8 cellular contexts compared by ENCODE assay signal in genomic region chr3:197456271-197457091, GRCh38.
DNase-seq lines count a peak whose midpoint lies in the region; ATAC-seq and TF ChIP-seq lines count a peak whose summit lies in the region.

No MANE protein-coding gene starts in this region.

- peak; percentile 54 for ATAC-seq in GM21381 (IDR thresholded peaks at IDR 0.05; ENCODE audit: unreplicated experiment)
- ATAC-seq in right cardiac atrium, result peak; percentile 97

- no peak for TF ChIP-seq CTCF in OCI-LY7 (conservative IDR thresholded peaks at IDR 0.05; ENCODE audit: low read length)

- H3K4me1 ChIP-seq in OCI-LY7 (ENCODE audit: insufficient read depth, low read length, poor library complexity, severe bottlenecking) (peaks cover 4% of the 10 kb centered on the region), right cardiac atrium (ENCODE audit: control insufficient read depth, insufficient read depth, low read length) (no peaks in the 10 kb centered on the region)

- H3K4me3 ChIP-seq in OCI-LY7 (ENCODE audit: low read depth, low read length, poor library complexity, severe bottlenecking) (no peak overlapping the region), right cardiac atrium (ENCODE audit: low read length) (peak overlapping the region; percentile 78)

- peak; percentile 89 for DNase-seq in ACHN
- no peak for DNase-seq in OCI-LY7 (ENCODE audit: low spot score)
- peak; percentile 86 for DNase-seq in amniotic epithelial cell (ENCODE audit: low read depth)
- peak; percentile 92 to 95 (median 95) for DNase-seq in right cardiac atrium
- peak; percentile 92 for DNase-seq in retina
- no peak for DNase-seq in amygdala (lab: John Stamatoyannopoulos, UW)
- DNase-seq in NOMO-1 treated with dmso at 0.1 percent for 144 hours (lab: John Stamatoyannopoulos, UW; ENCODE audit: unreplicated experiment), result no peak

- in situ Hi-C loops in ACHN (cut with HindIII; ENCODE audit: low pct_ligation_motif_present, low pct_unique_long_range_greater_than_20kb, low sequenced_read_pairs), result loop anchor here (25.0 kb wide), 1 partner anchor 169 kb away; the partner anchor contains the start of gene DLG1

- H3K27me3 ChIP-seq in right cardiac atrium (ENCODE audit: control insufficient read depth, insufficient read depth), result no peaks in the 10 kb centered on the region

- H3K9me2 ChIP-seq in OCI-LY7 (ENCODE audit: insufficient read depth, low read length), result no peaks in the 10 kb centered on the region

- CTCF ChIA-PET in OCI-LY7 (lab: Charles Lee; ENCODE audit: unreplicated experiment), result no interaction called here

- no peaks in the 10 kb centered on the region for H3K36me3 ChIP-seq in OCI-LY7 (ENCODE audit: insufficient read depth, low read length)

- intact Hi-C loops in OCI-LY7 (cut with micrococcal nuclease; ENCODE audit: unreplicated experiment), result no loop called here
- intact Hi-C loops in right cardiac atrium (cut with DNase I), result loop anchor here in 1 of 4 donors (10.0 kb wide), 1 partner anchor 202 kb away; no protein-coding TSS in a partner anchor

- H3K27ac ChIP-seq in OCI-LY7 (ENCODE audit: low read depth, low read length, poor library complexity, severe bottlenecking), result no peak overlapping the region
- peak overlapping the region; percentile 80 for H3K27ac ChIP-seq in right cardiac atrium (ENCODE audit: low read length)

- no peaks in the 10 kb centered on the region for H4K20me1 ChIP-seq in OCI-LY7 (ENCODE audit: insufficient read depth, low read length)

- peak overlapping the region; percentile 49; the same call in 1 of the 2 replicates for H3K4me2 ChIP-seq in OCI-LY7 (ENCODE audit: low read length)

- POLR2A ChIA-PET in OCI-LY7 (lab: Charles Lee), result no interaction called here

- WGBS in right cardiac atrium, result 4% methylated on average over 47 of the region's 47 CpGs

- no TSS peak for BruUV-seq in OCI-LY7 (replicated peaks; lab: Mats Ljungman, UMichigan)

- no peaks in the 10 kb centered on the region for H3K79me2 ChIP-seq in OCI-LY7 (ENCODE audit: insufficient read depth, low read depth, low read length)

- H2AFZ ChIP-seq in OCI-LY7 (ENCODE audit: low read length), result no peak overlapping the region; the same call in 1 of the 2 replicates

- H3K9me3 ChIP-seq in OCI-LY7 (ENCODE audit: low read length), result no peaks in the 10 kb centered on the region
- no peaks in the 10 kb centered on the region for H3K9me3 ChIP-seq in right cardiac atrium (ENCODE audit: control insufficient read depth, low read length)

Comparison
In these comparisons a context has a peak if more than half of its experiments do, and no peak if none do; other contexts are left out.
1. DNase-seq: peak in ACHN (single experiment), amniotic epithelial cell (single experiment), right cardiac atrium (3 of 3) and retina (single experiment); none in OCI-LY7 (single experiment), amygdala (0 of 56) and NOMO-1 treated with dmso at 0.1 percent for 144 hours (single experiment).